In genomic region chr16:75012380-75013081, GRCh38 we compare ENCODE assay signal across 1 cellular context.
TF ChIP-seq lines count a peak whose summit lies in the region.

No MANE protein-coding gene starts in this region.

TF ChIP-seq in SK-N-SH, 30 proteins besides CTCF, POLR2A, EP300 and RAD21 (continued from another document):
- TF ChIP-seq SIN3A (IDR thresholded peaks at IDR 0.05; ENCODE audit: borderline replicate concordance, low read depth, low read length) (no peak), CHD2 (IDR thresholded peaks at IDR 0.05; ENCODE audit: low read length, partially characterized antibody) (no peak), FOXJ3 (CRISPR knock-in tag; IDR thresholded peaks at IDR 0.05) (no peak), GABPA (IDR thresholded peaks at IDR 0.05; ENCODE audit: low read depth) (no peak), PBX3 (IDR thresholded peaks at IDR 0.05) (no peak), NRF1 (IDR thresholded peaks at IDR 0.05; ENCODE audit: low read depth, low read length) (no peak), MXI1 (IDR thresholded peaks at IDR 0.05; ENCODE audit: low read depth, low read length) (no peak), TCF12 (IDR thresholded peaks at IDR 0.05) (no peak), JUND (IDR thresholded peaks at IDR 0.05) (no peak)
- TF ChIP-seq, protein P1, sequence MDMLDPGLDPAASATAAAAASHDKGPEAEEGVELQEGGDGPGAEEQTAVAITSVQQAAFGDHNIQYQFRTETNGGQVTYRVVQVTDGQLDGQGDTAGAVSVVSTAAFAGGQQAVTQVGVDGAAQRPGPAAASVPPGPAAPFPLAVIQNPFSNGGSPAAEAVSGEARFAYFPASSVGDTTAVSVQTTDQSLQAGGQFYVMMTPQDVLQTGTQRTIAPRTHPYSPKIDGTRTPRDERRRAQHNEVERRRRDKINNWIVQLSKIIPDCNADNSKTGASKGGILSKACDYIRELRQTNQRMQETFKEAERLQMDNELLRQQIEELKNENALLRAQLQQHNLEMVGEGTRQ (IDR thresholded peaks at IDR 0.05; ENCODE audit: borderline replicate concordance, low read depth, low read length): no peak
TF ChIP-seq in SK-N-SH: peak in this region for 0.
